26 cellular contexts compared by ENCODE assay signal in genomic region chr13:98677398-98677797, GRCh38.
A peak's percentile ranks its signal among the peaks of the same experiment; 100 is the strongest.
DNase-seq lines count a peak whose midpoint lies in the region; ATAC-seq, FAIRE-seq and TF ChIP-seq lines count a peak whose summit lies in the region.
"Had no signal": no experiment of that assay in that cellular context is flagged by ENCODE, and none has a peak within 500 bp of the region (broad histone marks: within the 10 kb centered on the region; RNA-seq: fewer than 3 reads in every experiment).

No MANE protein-coding gene starts in this region.

- no peaks in the 10 kb centered on the region for H3K79me2 ChIP-seq in mammary epithelial cell (ENCODE audit: insufficient read depth, low read length)

- 88% methylated on average over 12 of the region's 13 CpGs for WGBS in mammary epithelial cell (ENCODE audit: low coverage, missing lambda C conversion rate)
- 89% methylated on average over 13 of the region's 13 CpGs for WGBS in sigmoid colon, 2 donors

- H3K9me3 ChIP-seq in mammary epithelial cell (replicated peaks; ENCODE audit: insufficient read depth, low read length) (no peaks in the 10 kb centered on the region), thoracic aorta (no peaks in the 10 kb centered on the region), sigmoid colon (no peaks in the 10 kb centered on the region)
- H3K9me3 ChIP-seq: colonic mucosa, esophagus squamous epithelium, neutrophil had no signal

- dilution Hi-C loops in mammary epithelial cell (cut with HindIII; ENCODE audit: low sequenced_read_pairs), result no loop called here

- DNase-seq in mammary epithelial cell (peak; percentile 55), MCF 10A (ENCODE audit: unreplicated experiment) (no peak), brain microvascular endothelial cell (peak; percentile 91), hepatic stellate cell (ENCODE audit: low spot score) (peak; percentile 42), thoracic aorta (ENCODE audit: low spot score) (no peak), GM12892 (ENCODE audit: insufficient read length) (no peak), 8988T (no peak), sigmoid colon (no peak)
- DNase-seq: activated CD4-positive, alpha-beta T cell treated with anti-CD3 and anti-CD28 coated beads, Interleukin-2, amount 10 ng/mL, durations not matched to agents 24 days and 14 days; C1 segment of cervical spinal cord; colonic mucosa; esophagus squamous epithelium; H9; Kasumi-1; NCI-H1092; NCI-H2029; NCI-H748 treated with DMSO at 0.1 percent for 48 hours; RPMI8226; stimulated activated CD4-positive, alpha-beta T cell treated with anti-CD3 and anti-CD28 coated beads, Interleukin-1b, Interleukin-23, amount 100 ng/mL, for 48 hours; T-helper 17 cell had no signal

- no peak overlapping the region for H2AFZ ChIP-seq in mammary epithelial cell (ENCODE audit: low read depth, low read length)

- FAIRE-seq in GM12892 (lab: Jason Lieb, UNC), result no peak
- FAIRE-seq: A204.1, urothelium cell line had no signal

- H3K4me3 Mint-ChIP-seq in MCF 10A (ENCODE audit: unreplicated experiment), result no peak overlapping the region
- H3K4me3 Mint-ChIP-seq: activated CD4-positive, alpha-beta T cell treated with anti-CD3 and anti-CD28 coated beads, Interleukin-2, amount 10 ng/mL, durations not matched to agents 24 days and 14 days; activated naive CD4-positive, alpha-beta T cell treated with anti-CD3 and anti-CD28 coated beads, Interleukin-2, amount 50 U/mL, for 24 hours; H9; memory B cell; T-helper 17 cell had no signal

- no peaks in the 10 kb centered on the region for H4K20me1 ChIP-seq in mammary epithelial cell (ENCODE audit: insufficient read depth, low read length)

- peak; percentile 61 for ATAC-seq in thoracic aorta (ENCODE audit: insufficient number of reproducible peaks, low FRiP score, low read depth)
- ATAC-seq: T-helper 17 cell had no signal

- H3K27me3 ChIP-seq in mammary epithelial cell (ENCODE audit: insufficient read depth, low read length) (no peaks in the 10 kb centered on the region), brain microvascular endothelial cell (replicated peaks) (no peaks in the 10 kb centered on the region), thoracic aorta (replicated peaks; ENCODE audit: insufficient read depth) (no peaks in the 10 kb centered on the region), sigmoid colon (no peaks in the 10 kb centered on the region)
- H3K27me3 ChIP-seq: colonic mucosa, esophagus squamous epithelium, neutrophil had no signal

- H3K4me1 Mint-ChIP-seq in MCF 10A (ENCODE audit: insufficient read depth, unreplicated experiment), result no peaks in the 10 kb centered on the region
- H3K4me1 Mint-ChIP-seq: activated CD4-positive, alpha-beta T cell treated with anti-CD3 and anti-CD28 coated beads, Interleukin-2, amount 10 ng/mL, durations not matched to agents 24 days and 14 days; memory B cell; T-helper 17 cell had no signal

- no peak overlapping the region for H3K9ac ChIP-seq in mammary epithelial cell (ENCODE audit: insufficient read depth, low read length)

- H3K36me3 ChIP-seq in mammary epithelial cell (ENCODE audit: insufficient read depth, low read length) (no peaks in the 10 kb centered on the region), brain microvascular endothelial cell (replicated peaks) (no peaks in the 10 kb centered on the region), thoracic aorta (no peaks in the 10 kb centered on the region), sigmoid colon (no peaks in the 10 kb centered on the region)
- H3K36me3 ChIP-seq: colonic mucosa, esophagus squamous epithelium, neutrophil had no signal

- no peak overlapping the region for H3K4me2 ChIP-seq in mammary epithelial cell (ENCODE audit: insufficient read depth, low read depth, low read length)

- H3K4me3 ChIP-seq in mammary epithelial cell (replicated peaks in 1 of 3; ENCODE audit: insufficient read depth in 1 of 3, low read depth in 2 of 3, low read length in 3 of 3) (no peak overlapping the region), brain microvascular endothelial cell (ENCODE audit: low read depth, low read length) (no peak overlapping the region), thoracic aorta (peak overlapping the region; percentile 46), sigmoid colon (no peak overlapping the region)
- H3K4me3 ChIP-seq: colonic mucosa, esophagus squamous epithelium had no signal

- TF ChIP-seq CTCF in mammary epithelial cell (conservative IDR thresholded peaks at IDR 0.05 in 1 of 2, IDR thresholded peaks at IDR 0.05 in 1 of 2; ENCODE audit: extremely low read depth in 1 of 2, insufficient read depth in 1 of 2, low read depth in 1 of 2, low read length in 2 of 2) (no peak), MCF 10A (IDR thresholded peaks at IDR 0.05; ENCODE audit: unreplicated experiment) (no peak), brain microvascular endothelial cell (IDR thresholded peaks at IDR 0.05; ENCODE audit: low read depth, low read length, missing control alignments) (no peak), thoracic aorta (IDR thresholded peaks at IDR 0.05) (no peak), sigmoid colon (IDR thresholded peaks at IDR 0.05) (no peak)

- no peak overlapping the region for H3K27ac ChIP-seq in mammary epithelial cell (ENCODE audit: insufficient read depth, low read depth, low read length)
- H3K27ac ChIP-seq in brain microvascular endothelial cell, result peak overlapping the region; percentile 43
- H3K27ac ChIP-seq in thoracic aorta, result peak overlapping the region; percentile 40 to 85
- H3K27ac ChIP-seq in sigmoid colon, result peak overlapping the region in 1 of 4 donors; percentile 27
- H3K27ac ChIP-seq: colonic mucosa, HL-60, neutrophil had no signal

- POLR2A ChIA-PET in MCF 10A (lab: Yijun Ruan, JAX), result no interaction called here

- H3K36me3 Mint-ChIP-seq in MCF 10A (ENCODE audit: insufficient read depth, unreplicated experiment), result peaks cover 4% of the 10 kb centered on the region
- H3K36me3 Mint-ChIP-seq: activated naive CD4-positive, alpha-beta T cell treated with anti-CD3 and anti-CD28 coated beads, Interleukin-2, amount 50 U/mL, for 24 hours; memory B cell had no signal

- TF ChIP-seq POLR2A in GM12892 (IDR thresholded peaks at IDR 0.05; ENCODE audit: low read depth, low read length) (no peak), sigmoid colon (IDR thresholded peaks at IDR 0.05) (no peak)

- BruUV-seq in mammary epithelial cell (replicated peaks; lab: Mats Ljungman, UMichigan) (no TSS peak), MCF 10A (replicated peaks; lab: Mats Ljungman, UMichigan) (no TSS peak)

- H3K27ac Mint-ChIP-seq in MCF 10A (ENCODE audit: low read depth, unreplicated experiment), result no peak overlapping the region
- H3K27ac Mint-ChIP-seq: activated CD4-positive, alpha-beta T cell treated with anti-CD3 and anti-CD28 coated beads, Interleukin-2, amount 10 ng/mL, durations not matched to agents 24 days and 14 days; activated naive CD4-positive, alpha-beta T cell treated with anti-CD3 and anti-CD28 coated beads, Interleukin-2, amount 50 U/mL, for 24 hours; H9; memory B cell; T-helper 17 cell had no signal

- no peak for TF ChIP-seq EP300 in sigmoid colon (IDR thresholded peaks at IDR 0.05)

- no peaks in the 10 kb centered on the region for H3K9me3 Mint-ChIP-seq in MCF 10A (ENCODE audit: unreplicated experiment)
- H3K9me3 Mint-ChIP-seq: activated CD4-positive, alpha-beta T cell treated with anti-CD3 and anti-CD28 coated beads, Interleukin-2, amount 10 ng/mL, durations not matched to agents 24 days and 14 days; activated naive CD4-positive, alpha-beta T cell treated with anti-CD3 and anti-CD28 coated beads, Interleukin-2, amount 50 U/mL, for 24 hours; H9; memory B cell had no signal

- H3K4me1 ChIP-seq in mammary epithelial cell (ENCODE audit: insufficient read depth, low read length) (peaks cover 4% of the 10 kb centered on the region), thoracic aorta (ENCODE audit: control insufficient read depth in 1 of 2, low read depth in 2 of 2) (peaks cover 4 to 22% of the 10 kb centered on the region in 2 donors), sigmoid colon (peaks cover 0 to 11% (median 3%) of the 10 kb centered on the region in 4 donors)
- H3K4me1 ChIP-seq: colonic mucosa had no signal

- intact Hi-C loops in mammary epithelial cell (cut with micrococcal nuclease) (no loop called here), MCF 10A (cut with micrococcal nuclease) (loop anchor here (10.0 kb wide), 1 partner anchor 333 kb away; no protein-coding TSS in a partner anchor), sigmoid colon (cut with DNase I) (no loop called here)

- no peaks in the 10 kb centered on the region for H3K27me3 Mint-ChIP-seq in MCF 10A (ENCODE audit: insufficient read depth, unreplicated experiment)
- H3K27me3 Mint-ChIP-seq: activated naive CD4-positive, alpha-beta T cell treated with anti-CD3 and anti-CD28 coated beads, Interleukin-2, amount 50 U/mL, for 24 hours had no signal

- in situ Hi-C loops in mammary epithelial cell (cut with MboI; ENCODE audit: low sequenced_read_pairs in 2 of 2) (loop anchor here in 1 of 2 donors (10.0 kb wide), 1 partner anchor 823 kb away; no protein-coding TSS in a partner anchor), brain microvascular endothelial cell (cut with HindIII; ENCODE audit: low pct_ligation_motif_present, low sequenced_read_pairs) (no loop called here)

- CTCF ChIA-PET in mammary epithelial cell (lab: Charles Lee; ENCODE audit: low non-redundant PET), result no interaction called here
- CTCF ChIA-PET in MCF 10A (lab: Yijun Ruan, JAX), result interaction anchor here (0.5 to 0.7 kb wide), 2 partner anchors 23 to 272 kb away, joined by 3 to 4 read pairs; no protein-coding TSS in a partner anchor

Comparison
In these comparisons a context has a peak if more than half of its experiments do, and no peak if none do; other contexts are left out.
1. DNase-seq: peak in mammary epithelial cell (single experiment), brain microvascular endothelial cell (single experiment) and hepatic stellate cell (single experiment); none in MCF 10A (single experiment), thoracic aorta (single experiment), GM12892 (single experiment), 8988T (single experiment) and sigmoid colon (single experiment).